Comparison of ENCODE assay signal across 28 cellular contexts in the genomic region with DNA sequence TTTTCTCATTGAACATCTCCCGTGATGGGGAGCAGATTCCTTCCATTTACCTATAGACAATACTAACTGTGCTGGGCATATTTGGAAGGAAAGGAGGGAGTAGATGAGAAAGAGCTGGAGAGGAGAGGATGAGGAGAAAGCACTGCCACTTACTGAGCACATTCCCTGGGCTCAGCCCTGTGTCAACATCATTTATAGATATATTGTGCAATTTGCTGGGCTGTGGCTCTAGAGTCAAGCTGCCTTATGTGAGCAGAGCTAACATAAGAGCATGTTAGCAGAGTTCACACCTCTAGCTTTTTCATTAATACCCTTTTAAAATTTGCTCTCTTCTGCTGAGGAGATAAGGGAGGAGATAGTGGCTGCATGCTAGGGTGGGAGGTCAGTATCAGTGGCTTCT. TPM values are rescaled to one million over a fixed set of nuclear protein-coding genes. Genes with fewer than 3 reads are reported as not detected.
"Had no signal": no experiment of that assay in that cellular context is flagged by ENCODE, and none has a peak within 500 bp of the region (broad histone marks: within the 10 kb centered on the region; RNA-seq: fewer than 3 reads in every experiment).

No MANE protein-coding gene starts in this region.

- H3K9me3 ChIP-seq: heart right ventricle, pancreas, psoas muscle, thyroid gland, upper lobe of right lung had no signal

- H3K27me3 ChIP-seq: pancreas, thyroid gland, upper lobe of right lung had no signal

- H3K4me1 ChIP-seq: heart right ventricle, pancreas, psoas muscle, thyroid gland, upper lobe of right lung had no signal

- H3K27ac Mint-ChIP-seq: activated CD4-positive, alpha-beta T cell treated with anti-CD3 and anti-CD28 coated beads, Interleukin-2, amount 10 ng/mL, durations not matched to agents 24 days and 14 days; activated CD8-positive, alpha-beta T cell treated with anti-CD3 and anti-CD28 coated beads, Interleukin-2, amount 10 ng/mL, durations not matched to agents 7 days and 5 days; activated naive CD4-positive, alpha-beta T cell treated with anti-CD3 and anti-CD28 coated beads, Interleukin-2, amount 50 U/mL, for 72 hours; activated T-helper 17 cell treated with anti-CD3 and anti-CD28 coated beads, Interleukin-2, amount 50 U/mL, for 72 hours; brain; dendritic cell treated with granulocyte-macrophage colony-stimulating factor and Interleukin-4, amounts not matched to agents 40 ng/mL and 50 ng/mL, for 4 days; nephron; stimulated activated naive CD8-positive, alpha-beta T cell treated with anti-CD3 and anti-CD28 coated beads, Interleukin-15, Interleukin-2, amounts not matched to agents 100 ng/mL and 50 ng/mL, for 24 hours; T-helper 1 cell treated with Interleukin-12 subunit alpha and Interleukin-12 subunit beta and Interleukin-4 antibody, amounts not matched to agents 30 μg/mL and 1 μg/mL, for 36 hours had no signal

- H3K27ac ChIP-seq: heart right ventricle, pancreas, psoas muscle, skin epidermis, thyroid gland, upper lobe of right lung had no signal

- H3K4me3 Mint-ChIP-seq: activated CD4-positive, alpha-beta T cell treated with anti-CD3 and anti-CD28 coated beads, Interleukin-2, amount 10 ng/mL, durations not matched to agents 24 days and 14 days; activated CD8-positive, alpha-beta T cell treated with anti-CD3 and anti-CD28 coated beads, Interleukin-2, amount 10 ng/mL, durations not matched to agents 7 days and 5 days; activated T-helper 17 cell treated with anti-CD3 and anti-CD28 coated beads, Interleukin-2, amount 50 U/mL, for 72 hours; brain; dendritic cell treated with granulocyte-macrophage colony-stimulating factor and Interleukin-4, amounts not matched to agents 40 ng/mL and 50 ng/mL, for 4 days; nephron; stimulated activated naive CD8-positive, alpha-beta T cell treated with anti-CD3 and anti-CD28 coated beads, Interleukin-15, Interleukin-2, amounts not matched to agents 100 ng/mL and 50 ng/mL, for 24 hours; T-helper 1 cell treated with Interleukin-12 subunit alpha and Interleukin-12 subunit beta and Interleukin-4 antibody, amounts not matched to agents 30 μg/mL and 1 μg/mL, for 36 hours had no signal

- H3K36me3 ChIP-seq: heart right ventricle, pancreas, thyroid gland, upper lobe of right lung had no signal

- DNase-seq: activated CD4-positive, alpha-beta T cell treated with anti-CD3 and anti-CD28 coated beads, Interleukin-2, amount 10 ng/mL, durations not matched to agents 24 days and 14 days; activated CD8-positive, alpha-beta T cell treated with anti-CD3 and anti-CD28 coated beads, Interleukin-2, amount 10 ng/mL, durations not matched to agents 7 days and 5 days; activated T-cell treated with anti-CD3 and anti-CD28 coated beads, Interleukin-2, amount 50 U/mL, for 1 hour; aorta; caudate nucleus; effector CD4-positive, alpha-beta T cell; erythroblast; heart right ventricle; kidney; left ventricle myocardium superior; midbrain; pancreas; psoas muscle; right cardiac atrium; stimulated activated CD4-positive, alpha-beta T cell treated with anti-CD3 and anti-CD28 coated beads, Interleukin-1b, Interleukin-23, amount 100 ng/mL, for 48 hours; substantia nigra; thyroid gland; upper lobe of right lung had no signal

- H3K36me3 Mint-ChIP-seq: brain had no signal

- H3K27me3 Mint-ChIP-seq: stimulated activated naive CD8-positive, alpha-beta T cell treated with anti-CD3 and anti-CD28 coated beads, Interleukin-15, Interleukin-2, amounts not matched to agents 100 ng/mL and 50 ng/mL, for 24 hours had no signal

- FAIRE-seq: endometrium, kidney, pancreas had no signal

- ATAC-seq: activated CD8-positive, alpha-beta T cell treated with anti-CD3 and anti-CD28 coated beads, Interleukin-2, amount 10 ng/mL, durations not matched to agents 7 days and 5 days; activated naive CD4-positive, alpha-beta T cell treated with anti-CD3 and anti-CD28 coated beads, Interleukin-2, amount 50 U/mL, for 72 hours; activated T-helper 17 cell treated with anti-CD3 and anti-CD28 coated beads, Interleukin-2, amount 50 U/mL, for 72 hours; heart right ventricle; left ventricle myocardium superior; pancreas; psoas muscle; right cardiac atrium; upper lobe of right lung had no signal

- H3K4me1 Mint-ChIP-seq: activated T-helper 17 cell treated with anti-CD3 and anti-CD28 coated beads, Interleukin-2, amount 50 U/mL, for 72 hours; brain; nephron had no signal

- H3K4me3 ChIP-seq: heart right ventricle, pancreas, psoas muscle, skin epidermis, thyroid gland, upper lobe of right lung had no signal

- H3K9me3 Mint-ChIP-seq: activated naive CD4-positive, alpha-beta T cell treated with anti-CD3 and anti-CD28 coated beads, Interleukin-2, amount 50 U/mL, for 72 hours; activated T-helper 17 cell treated with anti-CD3 and anti-CD28 coated beads, Interleukin-2, amount 50 U/mL, for 72 hours; brain; dendritic cell treated with granulocyte-macrophage colony-stimulating factor and Interleukin-4, amounts not matched to agents 40 ng/mL and 50 ng/mL, for 4 days; nephron; stimulated activated naive CD8-positive, alpha-beta T cell treated with anti-CD3 and anti-CD28 coated beads, Interleukin-15, Interleukin-2, amounts not matched to agents 100 ng/mL and 50 ng/mL, for 24 hours had no signal

RNA-seq across cellular contexts. Expression of gene CD53, which starts 22.3 kb away (rescaled TPM):
- total RNA-seq: fibroblast of lung had no signal
- polyA plus RNA-seq: fibroblast of lung had no signal
